9 cellular contexts compared by ENCODE assay signal in genomic region chr17:41863074-41863843, GRCh38. TPM values are rescaled to one million over a fixed set of nuclear protein-coding genes. Genes with fewer than 3 reads are reported as not detected.
DNase-seq lines count a peak whose midpoint lies in the region; ATAC-seq lines count a peak whose summit lies in the region.
"Had no signal": no experiment of that assay in that cellular context is flagged by ENCODE, and none has a peak within 500 bp of the region (broad histone marks: within the 10 kb centered on the region; RNA-seq: fewer than 3 reads in every experiment).

No MANE protein-coding gene starts in this region.

- H3K27ac Mint-ChIP-seq in activated T-cell treated with anti-CD3 and anti-CD28 coated beads, Interleukin-2, amount 50 U/mL, for 24 hours: no peak overlapping the region

- H3K36me3 Mint-ChIP-seq in activated T-cell treated with anti-CD3 and anti-CD28 coated beads, Interleukin-2, amount 50 U/mL, for 4 hours (ENCODE audit: insufficient read depth): peaks cover 8% of the 10 kb centered on the region
- peaks cover 35% of the 10 kb centered on the region for H3K36me3 Mint-ChIP-seq in activated T-cell treated with anti-CD3 and anti-CD28 coated beads, Interleukin-2, amount 50 U/mL, for 24 hours (ENCODE audit: low read depth)

- no peaks in the 10 kb centered on the region for H3K27me3 Mint-ChIP-seq in activated T-cell treated with anti-CD3 and anti-CD28 coated beads, Interleukin-2, amount 50 U/mL, for 4 hours (ENCODE audit: low read depth)
- H3K27me3 Mint-ChIP-seq in activated T-cell treated with anti-CD3 and anti-CD28 coated beads, Interleukin-2, amount 50 U/mL, for 24 hours: no peaks in the 10 kb centered on the region

- WGBS in thymus: 67% methylated on average over 18 of the region's 18 CpGs

- ATAC-seq in activated T-cell treated with anti-CD3 and anti-CD28 coated beads, Interleukin-2, amount 50 U/mL, for 4 hours: no peak
- no peak for ATAC-seq in GM18870 (IDR thresholded peaks at IDR 0.05; ENCODE audit: unreplicated experiment)
- no peak for ATAC-seq in GM21576 (IDR thresholded peaks at IDR 0.05; ENCODE audit: unreplicated experiment)

- H3K27me3 ChIP-seq in thymus (ENCODE audit: control insufficient read depth, insufficient read depth): no peaks in the 10 kb centered on the region

- no peak overlapping the region for H3K4me3 Mint-ChIP-seq in activated T-cell treated with anti-CD3 and anti-CD28 coated beads, Interleukin-2, amount 50 U/mL, for 4 hours
- H3K4me3 Mint-ChIP-seq in activated T-cell treated with anti-CD3 and anti-CD28 coated beads, Interleukin-2, amount 50 U/mL, for 24 hours: no peak overlapping the region

- H3K4me3 ChIP-seq in thymus (ENCODE audit: low read length): peak overlapping the region; percentile 82

- H3K36me3 ChIP-seq in thymus (ENCODE audit: control insufficient read depth, insufficient read depth): peaks cover 6% of the 10 kb centered on the region

- peaks cover 29% of the 10 kb centered on the region for H3K4me1 Mint-ChIP-seq in activated T-cell treated with anti-CD3 and anti-CD28 coated beads, Interleukin-2, amount 50 U/mL, for 4 hours (ENCODE audit: low read depth)
- H3K4me1 Mint-ChIP-seq in activated T-cell treated with anti-CD3 and anti-CD28 coated beads, Interleukin-2, amount 50 U/mL, for 24 hours (ENCODE audit: low read depth): peaks cover 46% of the 10 kb centered on the region

- no peak overlapping the region for H3K27ac ChIP-seq in thymus (ENCODE audit: low read depth)

- no peaks in the 10 kb centered on the region for H3K9me3 ChIP-seq in thymus (ENCODE audit: control insufficient read depth)

- H3K4me1 ChIP-seq in thymus (ENCODE audit: control insufficient read depth, insufficient read depth, low read length): peaks cover 11% of the 10 kb centered on the region

- no peaks in the 10 kb centered on the region for H3K9me3 Mint-ChIP-seq in activated T-cell treated with anti-CD3 and anti-CD28 coated beads, Interleukin-2, amount 50 U/mL, for 4 hours
- H3K9me3 Mint-ChIP-seq in activated T-cell treated with anti-CD3 and anti-CD28 coated beads, Interleukin-2, amount 50 U/mL, for 24 hours: no peaks in the 10 kb centered on the region

- DNase-seq in activated T-cell treated with anti-CD3 and anti-CD28 coated beads for 48 hours (ENCODE audit: low read depth) (peak; percentile 29), left kidney (ENCODE audit: low read depth, low spot score) (peak; percentile 76), SW 1271 (lab: John Stamatoyannopoulos, UW) (no peak)
- no peak for DNase-seq in activated T-cell treated with anti-CD3 and anti-CD28 coated beads, Interleukin-2, amount 50 U/mL, for 4 hours
- peak; percentile 62 for DNase-seq in activated T-cell treated with anti-CD3 and anti-CD28 coated beads, Interleukin-2, amount 50 U/mL, for 24 hours
- DNase-seq: activated CD4-positive, CD25-positive, alpha-beta regulatory T cell had no signal

RNA-seq across cellular contexts. Expression of gene KLHL11, which starts 2.0 kb away (rescaled TPM):
- total RNA-seq in activated T-cell treated with anti-CD3 and anti-CD28 coated beads, Interleukin-2, amount 50 U/mL, for 4 hours: 10 to 100 TPM; 27.7 to 31.2 (median 30.3) TPM
- polyA plus RNA-seq in thymus: 0.98 TPM

RNA-seq across cellular contexts. Expression of gene KLHL10, which starts 25.6 kb away (rescaled TPM):
- total RNA-seq in activated T-cell treated with anti-CD3 and anti-CD28 coated beads, Interleukin-2, amount 50 U/mL, for 4 hours: not detected
- polyA plus RNA-seq in thymus: 0.14 TPM

RNA-seq across cellular contexts. Expression of gene NT5C3B, which starts 27.2 kb away (rescaled TPM):
- 10 to 100 TPM; 29.7 to 53.6 (median 41.9) TPM for total RNA-seq in activated T-cell treated with anti-CD3 and anti-CD28 coated beads, Interleukin-2, amount 50 U/mL, for 4 hours
- 57.3 TPM for polyA plus RNA-seq in thymus

RNA-seq across cellular contexts. Expression of gene FKBP10, which starts 50.5 kb away (rescaled TPM):
- total RNA-seq in activated T-cell treated with anti-CD3 and anti-CD28 coated beads, Interleukin-2, amount 50 U/mL, for 4 hours: 1 to 10 TPM in 1 of 3 donors, under 1 TPM in 2; 0.68 to 1.2 (median 0.76) TPM
- polyA plus RNA-seq in thymus: 9.6 TPM

RNA-seq across cellular contexts. Expression of gene P3H4, which starts 51.5 kb away (rescaled TPM):
- total RNA-seq in activated T-cell treated with anti-CD3 and anti-CD28 coated beads, Interleukin-2, amount 50 U/mL, for 4 hours: 1 to 10 TPM; 2.0 to 3.6 (median 2.5) TPM
- 4.8 TPM for polyA plus RNA-seq in thymus

Comparison
In these comparisons a context has a peak if more than half of its experiments do, and no peak if none do; other contexts are left out.
1. DNase-seq: peak in activated T-cell treated with anti-CD3 and anti-CD28 coated beads for 48 hours (single experiment), activated T-cell treated with anti-CD3 and anti-CD28 coated beads, Interleukin-2, amount 50 U/mL, for 24 hours (single experiment) and left kidney (single experiment); none in activated T-cell treated with anti-CD3 and anti-CD28 coated beads, Interleukin-2, amount 50 U/mL, for 4 hours (single experiment) and SW 1271 (0 of 2).